21 cellular contexts compared by ENCODE assay signal in the genomic region with DNA sequence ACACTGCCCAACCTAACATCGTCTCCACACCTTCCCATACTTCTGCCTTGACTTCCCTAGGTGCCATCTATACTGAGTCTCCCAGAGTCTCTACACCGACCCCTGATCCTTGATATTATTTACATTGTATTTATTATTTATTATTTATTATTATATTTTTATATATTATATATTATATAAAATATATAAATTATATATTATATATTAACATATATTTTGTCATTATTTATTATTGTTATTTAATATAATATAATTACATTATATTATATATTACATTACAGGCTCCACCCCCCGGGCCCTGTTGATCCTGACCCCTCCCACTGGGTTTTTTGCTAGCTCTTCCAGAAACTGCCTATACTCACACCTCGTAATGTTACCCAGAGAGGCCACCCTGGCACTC.
"Had no signal": no experiment of that assay in that cellular context is flagged by ENCODE, and none has a peak within 500 bp of the region (broad histone marks: within the 10 kb centered on the region; RNA-seq: fewer than 3 reads in every experiment).

No MANE protein-coding gene starts in this region.

- ATAC-seq: effector memory CD8-positive, alpha-beta T cell; gastrocnemius medialis; left lobe of liver; naive thymus-derived CD8-positive, alpha-beta T cell; right cardiac atrium; stimulated activated memory B cell treated with anti-CD40 and anti-IgM and Interleukin-4, amounts not matched to agents 10 μg/mL and 1 μg/mL and 100 μg/mL, for 72 hours; upper lobe of right lung had no signal

- H3K27ac Mint-ChIP-seq: effector memory CD8-positive, alpha-beta T cell; stimulated activated memory B cell treated with anti-CD40 and anti-IgM and Interleukin-4, amounts not matched to agents 10 μg/mL and 1 μg/mL and 100 μg/mL, for 72 hours; stimulated activated naive CD8-positive, alpha-beta T cell treated with anti-CD3 and anti-CD28 coated beads, Interleukin-15, Interleukin-2, amounts not matched to agents 100 ng/mL and 50 ng/mL, for 24 hours had no signal

- H3K79me2 ChIP-seq: parathyroid adenoma had no signal

- H3K4me1 Mint-ChIP-seq: stimulated activated memory B cell treated with anti-CD40 and anti-IgM and Interleukin-4, amounts not matched to agents 10 μg/mL and 1 μg/mL and 100 μg/mL, for 72 hours had no signal

- H3K36me3 ChIP-seq: uterus had no signal

- H3K27ac ChIP-seq: neutrophil, sigmoid colon, thoracic aorta, upper lobe of right lung, uterus had no signal

- H3K4me1 ChIP-seq: sigmoid colon, uterus had no signal

- FAIRE-seq: endometrium, keratinocyte had no signal

- H3K27me3 ChIP-seq: gastrocnemius medialis, neutrophil, sigmoid colon, tibial nerve, upper lobe of right lung, uterus had no signal

- H3K9me3 Mint-ChIP-seq: effector memory CD8-positive, alpha-beta T cell; naive thymus-derived CD8-positive, alpha-beta T cell; stimulated activated memory B cell treated with anti-CD40 and anti-IgM and Interleukin-4, amounts not matched to agents 10 μg/mL and 1 μg/mL and 100 μg/mL, for 72 hours; stimulated activated naive CD8-positive, alpha-beta T cell treated with anti-CD3 and anti-CD28 coated beads, Interleukin-15, Interleukin-2, amounts not matched to agents 100 ng/mL and 50 ng/mL, for 24 hours had no signal

- H3K4me3 Mint-ChIP-seq: effector memory CD8-positive, alpha-beta T cell; naive thymus-derived CD8-positive, alpha-beta T cell; stimulated activated memory B cell treated with anti-CD40 and anti-IgM and Interleukin-4, amounts not matched to agents 10 μg/mL and 1 μg/mL and 100 μg/mL, for 72 hours; stimulated activated naive CD8-positive, alpha-beta T cell treated with anti-CD3 and anti-CD28 coated beads, Interleukin-15, Interleukin-2, amounts not matched to agents 100 ng/mL and 50 ng/mL, for 24 hours had no signal

- H2AFZ ChIP-seq: parathyroid adenoma had no signal

- DNase-seq: cortex of kidney; effector memory CD8-positive, alpha-beta T cell; gastrocnemius medialis; head of caudate nucleus; mammary epithelial cell; naive thymus-derived CD8-positive, alpha-beta T cell; sigmoid colon; stimulated activated CD4-positive, alpha-beta T cell treated with anti-CD3 and anti-CD28 coated beads, Interleukin-4, amount 100 ng/mL, for 4 hours; upper lobe of right lung; uterus had no signal

- H3K36me3 Mint-ChIP-seq: naive thymus-derived CD8-positive, alpha-beta T cell; stimulated activated memory B cell treated with anti-CD40 and anti-IgM and Interleukin-4, amounts not matched to agents 10 μg/mL and 1 μg/mL and 100 μg/mL, for 72 hours had no signal

- H3K9ac ChIP-seq: parathyroid adenoma had no signal

- H3K9me3 ChIP-seq: gastrocnemius medialis, neutrophil, sigmoid colon, thoracic aorta, tibial nerve, upper lobe of right lung, uterus had no signal

- H3K4me3 ChIP-seq: gastrocnemius medialis, sigmoid colon, thoracic aorta, tibial nerve, upper lobe of right lung, uterus had no signal

- H3K27me3 Mint-ChIP-seq: naive thymus-derived CD8-positive, alpha-beta T cell; progenitor cell of endocrine pancreas; stimulated activated naive CD8-positive, alpha-beta T cell treated with anti-CD3 and anti-CD28 coated beads, Interleukin-15, Interleukin-2, amounts not matched to agents 100 ng/mL and 50 ng/mL, for 24 hours had no signal
